21 cellular contexts compared by ENCODE assay signal in genomic region chr7:129550673-129551360, GRCh38. TPM values are rescaled to one million over a fixed set of nuclear protein-coding genes. Genes with fewer than 3 reads are reported as not detected.
A peak's percentile ranks its signal among the peaks of the same experiment; 100 is the strongest.
DNase-seq lines count a peak whose midpoint lies in the region; ATAC-seq and TF ChIP-seq lines count a peak whose summit lies in the region.
"Had no signal": no experiment of that assay in that cellular context is flagged by ENCODE, and none has a peak within 500 bp of the region (broad histone marks: within the 10 kb centered on the region; RNA-seq: fewer than 3 reads in every experiment).

No MANE protein-coding gene starts in this region.

- no peaks in the 10 kb centered on the region for H3K79me2 ChIP-seq in PC-3 (ENCODE audit: low read length)

- in situ Hi-C loops in GM13976 (cut with MboI; ENCODE audit: low sequenced_read_pairs, unreplicated experiment), result no loop called here

- POLR2A ChIA-PET in A673 (lab: Charles Lee; ENCODE audit: low non-redundant PET) (no interaction called here), PC-3 (lab: Charles Lee; ENCODE audit: unreplicated experiment) (no interaction called here)

- H3K4me3 ChIP-seq in A673 (ENCODE audit: low read depth, low read length, poor library complexity, severe bottlenecking) (no peak overlapping the region), PC-3 (ENCODE audit: low read length) (no peak overlapping the region), sigmoid colon (no peak overlapping the region)
- H3K4me3 ChIP-seq: dorsolateral prefrontal cortex, lower lobe of right lung, stomach, upper lobe of left lung had no signal

- peak; percentile 66 for DNase-seq in A673 (ENCODE audit: low spot score)
- peak; percentile 13 for DNase-seq in EL
- DNase-seq in PC-3, result no peak
- peak; percentile 82 for DNase-seq in fibroblast of the conjunctiva (ENCODE audit: low read depth)
- no peak for DNase-seq in left cardiac atrium
- no peak for DNase-seq in dermis blood vessel endothelial cell
- no peak for DNase-seq in GM13976 (ENCODE audit: low spot score)
- DNase-seq in sigmoid colon, result no peak
- DNase-seq: activated CD4-positive, CD25-positive, alpha-beta regulatory T cell treated with anti-CD3 and anti-CD28 coated beads, Interleukin-2, amount 50 U/mL, for 72 hours; activated naive CD8-positive, alpha-beta T cell treated with anti-CD3 and anti-CD28 coated beads, Interleukin-2, amount 50 U/mL, for 24 hours; Caco-2; dorsolateral prefrontal cortex; erythroblast; lower lobe of right lung; MM.1S; NCI-H1930; NCI-H510A treated with DMSO at 0.1 percent for 48 hours; stimulated activated CD4-positive, alpha-beta T cell treated with anti-CD3 and anti-CD28 coated beads, Interleukin-2, amount 100 ng/mL, for 24 hours; stomach; upper lobe of left lung had no signal

- no TSS peak for BruUV-seq in A673 (replicated peaks; lab: Mats Ljungman, UMichigan)
- BruUV-seq in PC-3 (replicated peaks; lab: Mats Ljungman, UMichigan), result no TSS peak

- intact Hi-C loops in A673 (cut with micrococcal nuclease; ENCODE audit: unreplicated experiment), result no loop called here
- intact Hi-C loops in PC-3 (cut with micrococcal nuclease), result no loop called here
- intact Hi-C loops in left cardiac atrium (cut with DNase I), result no loop called here
- intact Hi-C loops in sigmoid colon (cut with DNase I), result no loop called here

- no peak overlapping the region for H3K9ac ChIP-seq in PC-3 (ENCODE audit: low read length)

- no peaks in the 10 kb centered on the region for H3F3A ChIP-seq in PC-3 (ENCODE audit: low read length, unreplicated experiment)

- H3K36me3 ChIP-seq in A673 (ENCODE audit: insufficient read depth, low read length, poor library complexity, severe bottlenecking), result no peaks in the 10 kb centered on the region
- H3K36me3 ChIP-seq in PC-3 (ENCODE audit: low read depth, low read length), result no peaks in the 10 kb centered on the region
- H3K36me3 ChIP-seq in sigmoid colon, result no peaks in the 10 kb centered on the region
- H3K36me3 ChIP-seq: lower lobe of right lung, stomach, upper lobe of left lung had no signal

- ATAC-seq in PC-3 (peak; percentile 42), left cardiac atrium (no peak)
- ATAC-seq: activated naive CD8-positive, alpha-beta T cell treated with anti-CD3 and anti-CD28 coated beads, Interleukin-2, amount 50 U/mL, for 24 hours; lower lobe of right lung had no signal

- CTCF ChIA-PET in A673 (lab: Charles Lee), result no interaction called here
- CTCF ChIA-PET in PC-3 (lab: Charles Lee), result no interaction called here

- H3K9me3 ChIP-seq in A673 (ENCODE audit: low read depth, low read length, poor library complexity, severe bottlenecking) (no peaks in the 10 kb centered on the region), PC-3 (ENCODE audit: low read length) (no peaks in the 10 kb centered on the region), sigmoid colon (no peaks in the 10 kb centered on the region)
- H3K9me3 ChIP-seq: Caco-2, lower lobe of right lung, stomach, upper lobe of left lung had no signal

- H3K27me3 ChIP-seq in A673 (replicated peaks; ENCODE audit: insufficient read depth, low read depth, low read length, poor library complexity), result no peaks in the 10 kb centered on the region
- no peaks in the 10 kb centered on the region for H3K27me3 ChIP-seq in PC-3 (ENCODE audit: low read length)
- no peaks in the 10 kb centered on the region for H3K27me3 ChIP-seq in sigmoid colon
- H3K27me3 ChIP-seq: dorsolateral prefrontal cortex, stomach, upper lobe of left lung had no signal

- no peak for TF ChIP-seq EP300 in sigmoid colon (IDR thresholded peaks at IDR 0.05)

- no peak overlapping the region for H3K4me2 ChIP-seq in PC-3 (ENCODE audit: low read length)

- H3K4me1 ChIP-seq in A673 (ENCODE audit: insufficient read depth, low read length, poor library complexity, severe bottlenecking), result no peaks in the 10 kb centered on the region
- H3K4me1 ChIP-seq in PC-3 (ENCODE audit: insufficient read depth, low read length), result peaks cover 5% of the 10 kb centered on the region; the same call in 1 of the 2 replicates
- peaks cover 0 to 3% (median 0%) of the 10 kb centered on the region in 4 donors for H3K4me1 ChIP-seq in sigmoid colon
- H3K4me1 ChIP-seq: Caco-2, lower lobe of right lung, stomach, upper lobe of left lung had no signal

- H3K27ac ChIP-seq in A673 (ENCODE audit: low read depth, low read length, poor library complexity, severe bottlenecking) (no peak overlapping the region), PC-3 (ENCODE audit: low read length) (no peak overlapping the region), sigmoid colon (no peak overlapping the region)
- H3K27ac ChIP-seq: dorsolateral prefrontal cortex, lower lobe of right lung, stomach, upper lobe of left lung had no signal

- no peak; the same call in 1 of the 2 replicates for TF ChIP-seq CTCF in A673 (conservative IDR thresholded peaks at IDR 0.05; ENCODE audit: low read depth, low read length)
- TF ChIP-seq CTCF in PC-3 (conservative IDR thresholded peaks at IDR 0.05; ENCODE audit: low read depth, low read length), result no peak
- no peak for TF ChIP-seq CTCF in GM13976 (IDR thresholded peaks at IDR 0.05; ENCODE audit: borderline replicate concordance, control extremely low read depth, extremely low read depth, insufficient read depth, missing control alignments)
- TF ChIP-seq CTCF in sigmoid colon (IDR thresholded peaks at IDR 0.05), result no peak

- no peak for TF ChIP-seq POLR2A in sigmoid colon (IDR thresholded peaks at IDR 0.05)

- WGBS in sigmoid colon, 2 donors, result 44 to 75% methylated on average over 13 of the region's 13 CpGs

- no peaks in the 10 kb centered on the region for H4K20me1 ChIP-seq in PC-3 (ENCODE audit: low read length)

- no peak overlapping the region for H2AFZ ChIP-seq in PC-3 (ENCODE audit: low read length)

- no peaks in the 10 kb centered on the region for H3K9me2 ChIP-seq in PC-3 (replicated peaks; ENCODE audit: low read length)

RNA-seq across cellular contexts. Expression of gene SMKR1, which starts 48.5 kb away (rescaled TPM):
- total RNA-seq in A673 (2021), result 1.5 and 1.7 TPM in 2 replicates
- total RNA-seq in PC-3 (2014; rRNA removed), result 7.4 and 13.1 TPM in 2 replicates
- not detected for total RNA-seq in left cardiac atrium
- total RNA-seq in dermis blood vessel endothelial cell, result 0.09 and 0.17 TPM in 2 replicates
- total RNA-seq in sigmoid colon, result not detected
- polyA plus RNA-seq in sigmoid colon, result under 1 TPM in 1 of 3 donors, not detected in 2; 0.45 TPM
- total RNA-seq: Caco-2, OCI-LY7, stomach had no signal

Comparison
In these comparisons a context has a peak if more than half of its experiments do, and no peak if none do; other contexts are left out.
1. DNase-seq: peak in A673 (single experiment), EL (single experiment) and fibroblast of the conjunctiva (single experiment); none in PC-3 (single experiment), left cardiac atrium (single experiment), dermis blood vessel endothelial cell (single experiment), GM13976 (single experiment) and sigmoid colon (single experiment).